In the genomic region with DNA sequence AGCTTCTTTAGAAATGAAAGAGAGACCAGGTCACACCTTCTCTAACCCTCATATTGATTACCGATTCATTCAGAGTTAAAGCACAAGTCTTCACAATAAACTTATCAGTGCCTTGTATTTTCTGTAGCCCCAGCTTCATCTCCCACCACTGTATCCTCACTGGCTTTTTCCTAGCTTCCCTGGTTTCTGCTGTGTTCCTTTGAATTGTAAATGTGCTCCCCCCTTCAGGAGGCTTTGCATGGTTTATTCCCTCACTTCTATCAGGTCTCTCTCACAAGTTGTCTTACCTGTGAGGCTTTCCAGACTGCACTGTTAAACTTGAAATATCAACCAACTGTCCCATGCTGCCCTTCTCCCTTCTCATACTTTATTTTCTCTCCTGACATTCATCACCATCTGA, we compare ENCODE assay signal across 27 cellular contexts.
DNase-seq lines count a peak whose midpoint lies in the region; ATAC-seq and TF ChIP-seq lines count a peak whose summit lies in the region.
"Had no signal": no experiment of that assay in that cellular context is flagged by ENCODE, and none has a peak within 500 bp of the region (broad histone marks: within the 10 kb centered on the region; RNA-seq: fewer than 3 reads in every experiment).

No MANE protein-coding gene starts in this region.

- H3K36me3 Mint-ChIP-seq in endothelial cell (ENCODE audit: low read depth, unreplicated experiment): no peaks in the 10 kb centered on the region
- H3K36me3 Mint-ChIP-seq: CD8-positive, alpha-beta T cell; T-cell had no signal

- H3K9ac ChIP-seq in HUES64 (ENCODE audit: low read depth, low read length): peak overlapping the region; percentile 47; the same call in 1 of the 2 replicates
- peak overlapping the region; percentile 16; the same call in 1 of the 2 replicates for H3K9ac ChIP-seq in iPS-20b (ENCODE audit: low read depth, low read length)

- H3K27ac ChIP-seq in HUES64 (ENCODE audit: low read depth, low read length): peak overlapping the region; percentile 62; the same call in 1 of the 2 replicates
- H3K27ac ChIP-seq in iPS-20b (ENCODE audit: low read length): peak overlapping the region; percentile 37
- H3K27ac ChIP-seq: SJSA1 had no signal

- peak overlapping the region; percentile 15 for H3K27ac Mint-ChIP-seq in endothelial cell (ENCODE audit: unreplicated experiment)
- H3K27ac Mint-ChIP-seq: CD8-positive, alpha-beta T cell; T-cell had no signal

- no peaks in the 10 kb centered on the region for H3K4me1 Mint-ChIP-seq in endothelial cell (ENCODE audit: unreplicated experiment)
- H3K4me1 Mint-ChIP-seq: T-cell had no signal

- no peaks in the 10 kb centered on the region for H3K36me3 ChIP-seq in HUES64 (ENCODE audit: insufficient read depth, low read length)
- H3K36me3 ChIP-seq in iPS-20b (ENCODE audit: insufficient read depth, low read depth, low read length): no peaks in the 10 kb centered on the region
- H3K36me3 ChIP-seq: MG63, SJSA1 had no signal

- H3K9me3 ChIP-seq in HUES64 (ENCODE audit: insufficient read depth, low read depth, low read length) (no peaks in the 10 kb centered on the region), iPS-20b (ENCODE audit: insufficient read depth, low read depth, low read length) (no peaks in the 10 kb centered on the region)
- H3K9me3 ChIP-seq: Caco-2, MG63, SJSA1 had no signal

- H3K4me1 ChIP-seq in HUES64 (ENCODE audit: insufficient read depth, low read length) (peaks cover 54% of the 10 kb centered on the region), iPS-20b (ENCODE audit: insufficient read depth, low read length) (peaks cover 46% of the 10 kb centered on the region)
- H3K4me1 ChIP-seq: Caco-2, SJSA1 had no signal

- no peak for TF ChIP-seq CTCF in endothelial cell (IDR thresholded peaks at IDR 0.05; ENCODE audit: unreplicated experiment)

- peaks cover 4% of the 10 kb centered on the region for H3K27me3 Mint-ChIP-seq in endothelial cell (ENCODE audit: unreplicated experiment)
- H3K27me3 Mint-ChIP-seq: T-cell had no signal

- 29% methylated on average over 1 of the region's 1 CpG for WGBS in HUES64

- H3K9me3 Mint-ChIP-seq in endothelial cell (ENCODE audit: unreplicated experiment): no peaks in the 10 kb centered on the region

- H3K4me3 Mint-ChIP-seq in endothelial cell (ENCODE audit: unreplicated experiment): no peak overlapping the region
- H3K4me3 Mint-ChIP-seq: CD8-positive, alpha-beta T cell; T-cell had no signal

- no peaks in the 10 kb centered on the region for H3K27me3 ChIP-seq in HUES64 (ENCODE audit: insufficient read depth, low read length)
- H3K27me3 ChIP-seq in iPS-20b (ENCODE audit: insufficient read depth, low read length): no peaks in the 10 kb centered on the region
- H3K27me3 ChIP-seq: MG63, SJSA1 had no signal

- H3K4me3 ChIP-seq in HUES64 (ENCODE audit: low read length) (peak overlapping the region; percentile 30), iPS-20b (ENCODE audit: low read length) (peak overlapping the region; percentile 51)
- H3K4me3 ChIP-seq: GM12878, MG63, SJSA1 had no signal

- DNase-seq in endothelial cell (ENCODE audit: low spot score) (no peak), NCI-H2227 treated with DMSO at 0.1 percent for 48 hours (lab: John Stamatoyannopoulos, UW) (no peak), OCI-M2 (lab: John Stamatoyannopoulos, UW; ENCODE audit: unreplicated experiment) (no peak), ureter (ENCODE audit: low spot score) (no peak)
- DNase-seq: C1 segment of cervical spinal cord; Caco-2; CD8-positive, alpha-beta T cell; DMS79; EL; GDM1; KG1; MG63; NCI-H1105 treated with DMSO at 0.1 percent for 48 hours; NCI-H1930; NCI-H2107; NCI-H446; NCI-H524 treated with DMSO at 0.1 percent for 48 hours; NCI-H774; Right ventricle myocardium superior; RPMI8226; T-cell had no signal

- no peak for ATAC-seq in GM18870 (IDR thresholded peaks at IDR 0.05; ENCODE audit: unreplicated experiment)
- ATAC-seq: CD8-positive, alpha-beta T cell; GM12878; HCT116; T-cell had no signal
